Comparison of ENCODE assay signal across 14 cellular contexts in genomic region chr3:172270767-172271166, GRCh38.
DNase-seq lines count a peak whose midpoint lies in the region; ATAC-seq and TF ChIP-seq lines count a peak whose summit lies in the region.
"Had no signal": no experiment of that assay in that cellular context is flagged by ENCODE, and none has a peak within 500 bp of the region (broad histone marks: within the 10 kb centered on the region; RNA-seq: fewer than 3 reads in every experiment).

No MANE protein-coding gene starts in this region.

- no peaks in the 10 kb centered on the region for H3K36me3 ChIP-seq in A673 (ENCODE audit: insufficient read depth, low read length, poor library complexity, severe bottlenecking)

- peak; percentile 67 for DNase-seq in GM12865 (ENCODE audit: low read depth)
- DNase-seq in A673 (ENCODE audit: low spot score) = no peak
- DNase-seq in NCI-H774 (lab: John Stamatoyannopoulos, UW) = no peak
- no peak for DNase-seq in midbrain (lab: John Stamatoyannopoulos, UW)
- DNase-seq in nucleus accumbens (lab: John Stamatoyannopoulos, UW) = no peak
- DNase-seq: activated CD4-positive, CD25-positive, alpha-beta regulatory T cell treated with anti-CD3 and anti-CD28 coated beads, Interleukin-2, amount 50 U/mL, for 72 hours; activated naive CD4-positive, alpha-beta T cell treated with anti-CD3 and anti-CD28 coated beads, Interleukin-2, amount 10 ng/mL, durations not matched to agents 7 days and 5 days; dermis blood vessel endothelial cell; hypothalamus; Peyer's patch; stimulated activated CD4-positive, alpha-beta T cell treated with anti-CD3 and anti-CD28 coated beads, Interleukin-15, amount 100 ng/mL, for 24 hours had no signal

- CTCF ChIA-PET in A673 (lab: Charles Lee) = no interaction called here

- BruUV-seq in A673 (replicated peaks; lab: Mats Ljungman, UMichigan) = no TSS peak

- POLR2A ChIA-PET in A673 (lab: Charles Lee; ENCODE audit: low non-redundant PET) = no interaction called here

- no peaks in the 10 kb centered on the region for H3K9me3 ChIP-seq in A673 (ENCODE audit: low read depth, low read length, poor library complexity, severe bottlenecking)
- H3K9me3 ChIP-seq: Peyer's patch had no signal

- H3K4me3 ChIP-seq in GM12865 (ENCODE audit: low read depth, low read length) (no peak overlapping the region), A673 (ENCODE audit: low read depth, low read length, poor library complexity, severe bottlenecking) (no peak overlapping the region)
- H3K4me3 ChIP-seq: Peyer's patch had no signal

- ATAC-seq in GM19395 (IDR thresholded peaks at IDR 0.05; ENCODE audit: unreplicated experiment) (peak; percentile 98), HG02840 (IDR thresholded peaks at IDR 0.05; ENCODE audit: low FRiP score, unreplicated experiment) (peak; percentile 85), HG03521 (IDR thresholded peaks at IDR 0.05; ENCODE audit: unreplicated experiment) (peak; percentile 94)

- TF ChIP-seq CTCF in GM12865 (IDR thresholded peaks at IDR 0.05; ENCODE audit: insufficient read depth, low read depth, low read length, missing control alignments) = no peak
- TF ChIP-seq CTCF in A673 (conservative IDR thresholded peaks at IDR 0.05; ENCODE audit: low read depth, low read length) = no peak

- peaks cover 22% of the 10 kb centered on the region for H3K4me1 ChIP-seq in A673 (ENCODE audit: insufficient read depth, low read length, poor library complexity, severe bottlenecking)
- H3K4me1 ChIP-seq: Peyer's patch had no signal

- no peak overlapping the region for H3K27ac ChIP-seq in A673 (ENCODE audit: low read depth, low read length, poor library complexity, severe bottlenecking)
- H3K27ac ChIP-seq: Peyer's patch had no signal

- intact Hi-C loops in A673 (cut with micrococcal nuclease; ENCODE audit: unreplicated experiment) = no loop called here

- H3K27me3 ChIP-seq in A673 (replicated peaks; ENCODE audit: insufficient read depth, low read depth, low read length, poor library complexity) = no peaks in the 10 kb centered on the region
- H3K27me3 ChIP-seq: Peyer's patch had no signal
